Comparison of ENCODE assay signal across 18 cellular contexts in genomic region chr5:35974570-35974969, GRCh38.
DNase-seq lines count a peak whose midpoint lies in the region; FAIRE-seq and TF ChIP-seq lines count a peak whose summit lies in the region.
"Had no signal": no experiment of that assay in that cellular context is flagged by ENCODE, and none has a peak within 500 bp of the region (broad histone marks: within the 10 kb centered on the region; RNA-seq: fewer than 3 reads in every experiment).

No MANE protein-coding gene starts in this region.

- peak overlapping the region; percentile 24 for H3K4me2 ChIP-seq in Loucy (ENCODE audit: low read depth, low read length, poor library complexity, severe bottlenecking)
- H3K4me2 ChIP-seq: A549 had no signal

- DNase-seq in GF-D8 (lab: John Stamatoyannopoulos, UW) (peak; percentile 20), HTR-8/SVneo (ENCODE audit: insufficient read length, low spot score) (no peak), NCI-H1092 treated with DMSO at 0.1 percent for 48 hours (lab: John Stamatoyannopoulos, UW) (no peak), cortex of kidney (lab: John Stamatoyannopoulos, UW) (no peak)
- DNase-seq: AML-193; Caco-2; Calu3; CD4-positive, alpha-beta T cell; CD8-positive, alpha-beta T cell; DMS79 treated with DMSO at 0.1 percent for 48 hours had no signal

- H3K36me3 ChIP-seq in Loucy (ENCODE audit: insufficient read depth, low read length): no peaks in the 10 kb centered on the region
- H3K36me3 ChIP-seq: BLaER1 treated with 17β-estradiol and CSF1 and Interleukin-3, amounts not matched to agents 10 nM and 100 nM had no signal

- H4K20me1 ChIP-seq in Loucy (ENCODE audit: insufficient read depth, low read length, poor library complexity, severe bottlenecking): no peaks in the 10 kb centered on the region
- H4K20me1 ChIP-seq: BLaER1 treated with 17β-estradiol and CSF1 and Interleukin-3, amounts not matched to agents 10 nM and 100 nM had no signal

- no peak overlapping the region for H3K4me3 ChIP-seq in Loucy (ENCODE audit: low read length, poor library complexity, severe bottlenecking)
- H3K4me3 ChIP-seq: A549; BLaER1 treated with 17β-estradiol and CSF1 and Interleukin-3, amounts not matched to agents 10 nM and 100 nM; GM12878 had no signal

- no peaks in the 10 kb centered on the region for H3K27me3 ChIP-seq in Loucy (ENCODE audit: insufficient read depth, low read length, poor library complexity, severe bottlenecking)
- H3K27me3 ChIP-seq: BLaER1 treated with 17β-estradiol and CSF1 and Interleukin-3, amounts not matched to agents 10 nM and 100 nM had no signal

- H3K9me3 ChIP-seq in Loucy (ENCODE audit: insufficient read depth, low read depth, low read length): peaks cover 6% of the 10 kb centered on the region; the same call in 1 of the 2 replicates
- H3K9me3 ChIP-seq: A549, Caco-2 had no signal

- no peaks in the 10 kb centered on the region for H3K79me2 ChIP-seq in Loucy (ENCODE audit: insufficient read depth, low read length)

- H3F3A ChIP-seq in Loucy (ENCODE audit: low read depth): no peaks in the 10 kb centered on the region

- H2AFZ ChIP-seq in Loucy (ENCODE audit: low read length): no peak overlapping the region

- no peak for TF ChIP-seq CTCF in Loucy (conservative IDR thresholded peaks at IDR 0.05; ENCODE audit: low read length)

- no peaks in the 10 kb centered on the region for H3K9me2 ChIP-seq in Loucy (replicated peaks; ENCODE audit: low read depth, low read length)

- H3K4me1 ChIP-seq in Loucy (ENCODE audit: insufficient read depth, low read length, poor library complexity, severe bottlenecking): peaks cover 20% of the 10 kb centered on the region
- H3K4me1 ChIP-seq: A549, Caco-2 had no signal

- H3K9ac ChIP-seq in Loucy (ENCODE audit: low read depth, low read length, poor library complexity, severe bottlenecking): no peak overlapping the region
- H3K9ac ChIP-seq: BLaER1 treated with 17β-estradiol and CSF1 and Interleukin-3, amounts not matched to agents 10 nM and 100 nM had no signal

- FAIRE-seq in HTR-8/SVneo (lab: Jason Lieb, UNC): peak; percentile 58
- FAIRE-seq: A549, D721Med, G401.6, GM12878, GM12892, GM18507 had no signal
